Comparison of ENCODE assay signal across 2 cellular contexts in genomic region chr11:61116426-61117214, GRCh38.
TF ChIP-seq lines count a peak whose summit lies in the region.

No MANE protein-coding gene starts in this region.

TF ChIP-seq in HEK293, 187 proteins besides CTCF, POLR2A, EP300 and RAD21:
- TF ChIP-seq ZNF629 (tag by site-specific recombination; IDR thresholded peaks at IDR 0.05) (no peak), ZBTB10 (tag by site-specific recombination; IDR thresholded peaks at IDR 0.05) (no peak), KLF17 (tag by site-specific recombination; IDR thresholded peaks at IDR 0.05) (no peak), MYNN (tag by site-specific recombination; IDR thresholded peaks at IDR 0.05; ENCODE audit: borderline replicate concordance) (no peak), ZNF112 (tag by site-specific recombination; IDR thresholded peaks at IDR 0.05) (no peak), ZNF140 (tag by site-specific recombination; IDR thresholded peaks at IDR 0.05) (0 out of 2 replicates have a peak, but pooled peaks have one; percentile 12), ZFHX2 (tag by site-specific recombination; conservative IDR thresholded peaks at IDR 0.05) (peak; percentile 31; the same call in 1 of the 2 replicates), EGR2 (tag by site-specific recombination; IDR thresholded peaks at IDR 0.05; ENCODE audit: low read depth) (peak; percentile 21; the same call in 1 of the 2 replicates), ZNF621 (tag by site-specific recombination; IDR thresholded peaks at IDR 0.05) (no peak), ZNF404 (tag by site-specific recombination; IDR thresholded peaks at IDR 0.05) (no peak), SP7 (tag by site-specific recombination; IDR thresholded peaks at IDR 0.05) (no peak), ZNF521 (tag by site-specific recombination; IDR thresholded peaks at IDR 0.05) (no peak), ZNF585B (tag by site-specific recombination; IDR thresholded peaks at IDR 0.05) (no peak), ZNF138 (tag by site-specific recombination; IDR thresholded peaks at IDR 0.05; ENCODE audit: borderline replicate concordance) (no peak), ZNF18 (tag by site-specific recombination; IDR thresholded peaks at IDR 0.05) (peak; percentile 76; the same call in 1 of the 2 replicates)

TF ChIP-seq in GM12878, 131 proteins besides CTCF, POLR2A, EP300 and RAD21:
- TF ChIP-seq MTA2 (IDR thresholded peaks at IDR 0.05; ENCODE audit: low read depth) = no peak
- no peak for TF ChIP-seq E2F4 (IDR thresholded peaks at IDR 0.05; ENCODE audit: low read depth, low read length)
- TF ChIP-seq TAF1 (IDR thresholded peaks at IDR 0.05; ENCODE audit: borderline replicate concordance, low read depth, low read length) = no peak
- 0 out of 2 replicates have a peak, but pooled peaks have one; percentile 11 for TF ChIP-seq PAX5 (IDR thresholded peaks at IDR 0.05; ENCODE audit: borderline replicate concordance, low read depth, low read length)
- peak; percentile 48 for TF ChIP-seq NR2C2 (IDR thresholded peaks at IDR 0.05; ENCODE audit: borderline replicate concordance, control insufficient read depth, insufficient read length, low read depth)
- no peak for TF ChIP-seq SUPT20H (IDR thresholded peaks at IDR 0.05; ENCODE audit: borderline replicate concordance, control insufficient read depth, low read depth, low read length)
- 0 out of 2 replicates have a peak, but pooled peaks have one; percentile 4 for TF ChIP-seq RUNX3 (IDR thresholded peaks at IDR 0.05; ENCODE audit: low read length)
- no peak for TF ChIP-seq RELB (IDR thresholded peaks at IDR 0.05; ENCODE audit: low read depth)
